20 cellular contexts compared by ENCODE assay signal in the genomic region with DNA sequence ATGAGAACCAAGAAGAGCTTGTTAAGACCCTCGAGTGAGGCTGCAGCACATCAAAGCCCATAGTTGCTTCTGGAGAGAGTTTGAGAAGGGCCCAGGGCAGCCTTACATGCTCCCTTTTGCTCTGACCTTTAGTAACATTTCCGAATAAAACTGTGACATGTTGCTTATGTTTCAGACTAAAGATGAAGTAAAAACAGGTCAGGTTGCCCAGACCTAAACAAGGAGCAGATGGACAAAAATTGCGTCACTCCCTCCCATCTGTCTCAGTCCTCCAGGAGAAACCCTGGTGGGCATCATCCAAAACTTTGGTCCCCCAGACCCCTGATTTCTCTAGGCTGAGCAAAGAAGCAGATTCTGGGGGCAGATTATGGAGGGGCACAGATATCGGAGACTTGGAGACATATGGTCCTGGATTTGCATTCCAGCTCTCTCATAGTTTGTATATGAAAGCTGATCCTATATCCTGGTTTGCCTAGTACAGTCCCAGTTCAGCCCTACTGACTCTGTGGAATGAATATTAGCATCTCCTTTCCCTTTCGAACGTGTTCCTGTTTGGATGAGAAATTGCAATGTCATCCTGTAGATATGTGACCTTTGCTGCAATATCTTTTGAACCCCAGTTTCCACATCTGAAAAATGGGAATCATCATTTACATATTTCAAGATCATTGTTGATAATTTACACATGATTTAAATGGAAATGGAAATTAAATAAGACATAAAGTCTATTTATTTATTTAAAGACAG.
DNase-seq lines count a peak whose midpoint lies in the region; ATAC-seq lines count a peak whose summit lies in the region.
"Had no signal": no experiment of that assay in that cellular context is flagged by ENCODE, and none has a peak within 500 bp of the region (broad histone marks: within the 10 kb centered on the region; RNA-seq: fewer than 3 reads in every experiment).

No MANE protein-coding gene starts in this region.

- intact Hi-C loops in left cardiac atrium (cut with DNase I): no loop called here

- no peak for ATAC-seq in left cardiac atrium
- ATAC-seq in HG02970 (IDR thresholded peaks at IDR 0.05; ENCODE audit: low FRiP score, unreplicated experiment): no peak
- ATAC-seq: heart right ventricle, lower lobe of right lung, SK-N-SH treated with all-trans-retinoic acid at 6 μM for 48 hours had no signal

- DNase-seq in NCI-H82 (lab: John Stamatoyannopoulos, UW) (peak; percentile 60), NCI-H82 treated with DMSO at 0.1 percent for 48 hours (lab: John Stamatoyannopoulos, UW; ENCODE audit: unreplicated experiment) (no peak), NCI-H524 treated with DMSO at 0.1 percent for 48 hours (lab: John Stamatoyannopoulos, UW) (peak; percentile 81), fibroblast of peridontal ligament (ENCODE audit: extremely low read depth) (peak; percentile 93), mucosa of gallbladder (ENCODE audit: low spot score) (no peak), left cardiac atrium (no peak)
- no peak for DNase-seq in stimulated activated CD4-positive, alpha-beta T cell treated with anti-CD3 and anti-CD28 coated beads, Interleukin-15, amount 100 ng/mL, for 24 hours
- DNase-seq: activated B cell treated with CpG ODN at 0.5 μM for 24 hours; activated CD4-positive, alpha-beta memory T cell treated with anti-CD3 and anti-CD28 coated beads, Interleukin-2, amount 10 ng/mL, durations not matched to agents 7 days and 5 days; amniotic stem cell; heart right ventricle; lower lobe of right lung; NCI-H1417; NCI-H226; nucleus accumbens; spleen; T1000; upper lobe of left lung had no signal

Comparison
In these comparisons a context has a peak if more than half of its experiments do, and no peak if none do; other contexts are left out.
1. DNase-seq: peak in NCI-H82 (single experiment), NCI-H524 treated with DMSO at 0.1 percent for 48 hours (single experiment) and fibroblast of peridontal ligament (single experiment); none in NCI-H82 treated with DMSO at 0.1 percent for 48 hours (single experiment), stimulated activated CD4-positive, alpha-beta T cell treated with anti-CD3 and anti-CD28 coated beads, Interleukin-15, amount 100 ng/mL, for 24 hours (single experiment), mucosa of gallbladder (single experiment) and left cardiac atrium (single experiment).